In genomic region chr3:127107002-127107401, GRCh38 we compare ENCODE assay signal across 18 cellular contexts.
DNase-seq lines count a peak whose midpoint lies in the region; ATAC-seq lines count a peak whose summit lies in the region.
"Had no signal": no experiment of that assay in that cellular context is flagged by ENCODE, and none has a peak within 500 bp of the region (broad histone marks: within the 10 kb centered on the region; RNA-seq: fewer than 3 reads in every experiment).

No MANE protein-coding gene starts in this region.

- no peak overlapping the region for H3K4me2 ChIP-seq in neuronal stem cell (ENCODE audit: insufficient read depth, low read length, poor library complexity, severe bottlenecking)
- H3K4me2 ChIP-seq: BLaER1 treated with 17β-estradiol and CSF1 and Interleukin-3, amounts not matched to agents 10 nM and 100 nM had no signal

- H3K36me3 ChIP-seq in neuronal stem cell (replicated peaks in 1 of 2; ENCODE audit: control insufficient read depth in 2 of 2, insufficient read depth in 2 of 2, low read length in 2 of 2) = no peaks in the 10 kb centered on the region
- H3K36me3 ChIP-seq: BE2C; BLaER1 treated with 17β-estradiol and CSF1 and Interleukin-3, amounts not matched to agents 10 nM and 100 nM had no signal

- H4K91ac ChIP-seq in neuronal stem cell (ENCODE audit: low read depth, low read length, poor library complexity) = no peak overlapping the region

- no peak overlapping the region for H2AFZ ChIP-seq in neuronal stem cell (ENCODE audit: low read length)
- H2AFZ ChIP-seq: GM23248 had no signal

- H4K8ac ChIP-seq in neuronal stem cell (ENCODE audit: low read depth, low read length) = no peak overlapping the region

- H2BK120ac ChIP-seq in neuronal stem cell (ENCODE audit: low read depth, low read length) = no peak overlapping the region

- no peaks in the 10 kb centered on the region for H3K79me1 ChIP-seq in neuronal stem cell (ENCODE audit: low read depth, low read length)

- WGBS in neuronal stem cell (ENCODE audit: extremely low coverage in 2 of 2, insufficient read length in 2 of 2, insufficient replicate concordance in 1 of 2), 2 donors = no CpG with 5 or more reads among the region's 9 CpGs

- ATAC-seq in left ventricle myocardium superior = no peak
- no peak for ATAC-seq in sciatic nerve
- ATAC-seq: HCT116 had no signal

- no peaks in the 10 kb centered on the region for H3K27me3 ChIP-seq in neuronal stem cell (ENCODE audit: control insufficient read depth in 3 of 3, insufficient read depth in 3 of 3, low read depth in 1 of 3, low read length in 3 of 3)
- H3K27me3 ChIP-seq: BE2C; BLaER1 treated with 17β-estradiol and CSF1 and Interleukin-3, amounts not matched to agents 10 nM and 100 nM had no signal

- no peak overlapping the region for H3K18ac ChIP-seq in neuronal stem cell (ENCODE audit: low read length)

- no peak overlapping the region for H3K14ac ChIP-seq in neuronal stem cell (ENCODE audit: low read length)

- H3K9ac ChIP-seq in neuronal stem cell (ENCODE audit: low read depth, low read length, poor library complexity) = peak overlapping the region; percentile 24
- H3K9ac ChIP-seq: BLaER1 treated with 17β-estradiol and CSF1 and Interleukin-3, amounts not matched to agents 10 nM and 100 nM; GM23248 had no signal

- H3K23ac ChIP-seq in neuronal stem cell (ENCODE audit: low read depth, low read length, poor library complexity) = no peak overlapping the region

- DNase-seq in cardiac septum (ENCODE audit: low spot score) (peak; percentile 46), left ventricle myocardium superior (no peak), neuronal stem cell (ENCODE audit: low spot score) (no peak), sciatic nerve (ENCODE audit: low spot score) (peak; percentile 31), hypothalamus (lab: John Stamatoyannopoulos, UW) (no peak), NCI-H82 treated with DMSO at 0.1 percent for 48 hours (lab: John Stamatoyannopoulos, UW; ENCODE audit: unreplicated experiment) (no peak), amygdala (lab: John Stamatoyannopoulos, UW) (no peak)
- DNase-seq: BE2C; CD4-positive, alpha-beta T cell; CD8-positive, alpha-beta memory T cell; DMS 273 treated with DMSO at 0.1 percent for 48 hours; DMS79 treated with DMSO at 0.1 percent for 48 hours; GF-D8; GM23248; H9 had no signal

- H3K4ac ChIP-seq in neuronal stem cell (ENCODE audit: low read length) = no peak overlapping the region

- H3K27ac ChIP-seq in neuronal stem cell (replicated peaks; ENCODE audit: low read length) = no peak overlapping the region
- H3K27ac ChIP-seq: 22Rv1; BLaER1 treated with 17β-estradiol and CSF1 and Interleukin-3, amounts not matched to agents 10 nM and 100 nM; GM23248 had no signal

- no peak overlapping the region for H2AK5ac ChIP-seq in neuronal stem cell (ENCODE audit: low read depth, low read length)

- H2BK5ac ChIP-seq in neuronal stem cell (ENCODE audit: low read length) = no peak overlapping the region

- no peak overlapping the region for H2BK15ac ChIP-seq in neuronal stem cell (ENCODE audit: low read length)

- no peaks in the 10 kb centered on the region for H3K9me3 ChIP-seq in neuronal stem cell (replicated peaks in 1 of 2; ENCODE audit: control insufficient read depth in 2 of 2, insufficient read depth in 1 of 2, low read depth in 1 of 2, low read length in 2 of 2)
- H3K9me3 ChIP-seq: BE2C had no signal

- H2BK12ac ChIP-seq in neuronal stem cell (ENCODE audit: low read length) = no peak overlapping the region

- H3K4me3 ChIP-seq in neuronal stem cell (ENCODE audit: low read length in 2 of 2) = no peak overlapping the region
- H3K4me3 ChIP-seq: BLaER1 treated with 17β-estradiol and CSF1 and Interleukin-3, amounts not matched to agents 10 nM and 100 nM; GM23248 had no signal

- H3K4me1 ChIP-seq in neuronal stem cell (ENCODE audit: control insufficient read depth in 2 of 2, insufficient read depth in 1 of 2, low read depth in 1 of 2, low read length in 2 of 2) = peaks cover 0 to 5% of the 10 kb centered on the region in 2 donors
- H3K4me1 ChIP-seq: BE2C; BLaER1 treated with 17β-estradiol and CSF1 and Interleukin-3, amounts not matched to agents 10 nM and 100 nM had no signal

- intact Hi-C loops in cardiac septum (cut with DNase I) = no loop called here
- intact Hi-C loops in left ventricle myocardium superior (cut with micrococcal nuclease) = no loop called here
- intact Hi-C loops in sciatic nerve (cut with DNase I) = no loop called here

Comparison
In these comparisons a context has a peak if more than half of its experiments do, and no peak if none do; other contexts are left out.
1. DNase-seq: peak in cardiac septum (single experiment) and sciatic nerve (single experiment); none in left ventricle myocardium superior (single experiment), neuronal stem cell (single experiment), hypothalamus (0 of 51), NCI-H82 treated with DMSO at 0.1 percent for 48 hours (single experiment) and amygdala (0 of 56).